Comparison of ENCODE assay signal across 1 cellular context in genomic region chr13:99218545-99218944, GRCh38.
TF ChIP-seq lines count a peak whose summit lies in the region.

No MANE protein-coding gene starts in this region.

TF ChIP-seq in GM23338, 12 proteins besides CTCF, POLR2A, EP300 and RAD21 (continued from another document):
- no peak for TF ChIP-seq ZNF462 (CRISPR knock-in tag; IDR thresholded peaks at IDR 0.05)
- TF ChIP-seq STAT1 (IDR thresholded peaks at IDR 0.05; ENCODE audit: unreplicated experiment): no peak
